ENCODE assay signal across 8 cellular contexts in genomic region chr3:62188547-62189375, GRCh38.
DNase-seq lines count a peak whose midpoint lies in the region; ATAC-seq, FAIRE-seq and TF ChIP-seq lines count a peak whose summit lies in the region.

No MANE protein-coding gene starts in this region.

- CTCF ChIA-PET in BJ (lab: Yijun Ruan, JAX): interaction anchor here (0.6 to 5.0 kb wide), 23 partner anchors 8 to 1864 kb away, joined by 3 to 35 read pairs (median 4); partner anchors contain the start of gene PTPRG

- no peaks in the 10 kb centered on the region for H3K27me3 ChIP-seq in BJ (ENCODE audit: control insufficient read depth, insufficient read depth, low read length)
- H3K27me3 ChIP-seq in endocrine pancreas (ENCODE audit: control insufficient read depth, insufficient read depth, low read length): no peaks in the 10 kb centered on the region

- H3K4me1 ChIP-seq in endocrine pancreas (ENCODE audit: control insufficient read depth, insufficient read depth, low read length): no peaks in the 10 kb centered on the region

- POLR2A ChIA-PET in BJ (lab: Charles Lee): interaction anchor here (0.5 to 0.7 kb wide), 3 partner anchors 247 to 311 kb away, joined by 3 to 5 read pairs (median 4); no protein-coding TSS in a partner anchor

- H3K4me3 ChIP-seq in BJ (ENCODE audit: low read depth, low read length) (no peak overlapping the region), endocrine pancreas (ENCODE audit: control insufficient read depth, insufficient read depth, low read length) (peak overlapping the region; percentile 7)

- no peak overlapping the region for H3K9ac ChIP-seq in endocrine pancreas (ENCODE audit: control insufficient read depth, insufficient read depth, low read length)

- peak; percentile 75 for TF ChIP-seq CTCF in BJ (IDR thresholded peaks at IDR 0.05; ENCODE audit: insufficient read depth, low read depth, low read length)

- no peaks in the 10 kb centered on the region for H3K9me3 ChIP-seq in endocrine pancreas (ENCODE audit: control insufficient read depth, low read length)

- DNase-seq in BJ (ENCODE audit: low read depth): peak; percentile 16
- DNase-seq in GM19239 (ENCODE audit: insufficient read length, low spot score): peak; percentile 62
- DNase-seq in NCI-H82 treated with DMSO at 0.1 percent for 48 hours (lab: John Stamatoyannopoulos, UW; ENCODE audit: unreplicated experiment): peak; percentile 57
- peak; percentile 10 to 45 for DNase-seq in activated CD8-positive, alpha-beta memory T cell treated with anti-CD3 and anti-CD28 coated beads for 1 hour (ENCODE audit: extremely low read depth in 1 of 2, low read depth in 1 of 2)
- peak; percentile 65 for DNase-seq in mucosa of gallbladder (ENCODE audit: low spot score)
- peak; percentile 29 for DNase-seq in stimulated activated CD8-positive, alpha-beta memory T cell treated with anti-CD3 and anti-CD28 coated beads, Interleukin-7, amount 100 ng/mL, for 24 hours (ENCODE audit: low read depth)

- FAIRE-seq in GM19239 (lab: Jason Lieb, UNC): peak; percentile 92

- H3K36me3 ChIP-seq in BJ (ENCODE audit: control insufficient read depth, insufficient read depth, low read length): peaks cover 2% of the 10 kb centered on the region
- H3K36me3 ChIP-seq in endocrine pancreas (ENCODE audit: control insufficient read depth, insufficient read depth, low read length): no peaks in the 10 kb centered on the region

- ATAC-seq in HG03469 (IDR thresholded peaks at IDR 0.05; ENCODE audit: unreplicated experiment): peak; percentile 81
